ENCODE assay signal across 13 cellular contexts in genomic region chr11:85076535-85077330, GRCh38.
DNase-seq lines count a peak whose midpoint lies in the region; ATAC-seq and TF ChIP-seq lines count a peak whose summit lies in the region.
"Had no signal": no experiment of that assay in that cellular context is flagged by ENCODE, and none has a peak within 500 bp of the region (broad histone marks: within the 10 kb centered on the region; RNA-seq: fewer than 3 reads in every experiment).

No MANE protein-coding gene starts in this region.

- no peaks in the 10 kb centered on the region for H3K36me3 ChIP-seq in GM23248 (ENCODE audit: low read depth)
- no peaks in the 10 kb centered on the region for H3K36me3 ChIP-seq in muscle layer of duodenum (ENCODE audit: control insufficient read depth in 1 of 2, insufficient read depth in 2 of 2, low read length in 2 of 2)

- no peaks in the 10 kb centered on the region for H3F3A ChIP-seq in GM23248 (ENCODE audit: insufficient read depth)

- H3K4me3 ChIP-seq in GM23248: no peak overlapping the region
- H3K4me3 ChIP-seq in muscle layer of duodenum (ENCODE audit: low read depth in 1 of 2, low read length in 2 of 2): no peak overlapping the region

- H3K4me3 Mint-ChIP-seq in effector memory CD8-positive, alpha-beta T cell: no peak overlapping the region
- H3K4me3 Mint-ChIP-seq in activated CD8-positive, alpha-beta T cell treated with anti-CD3 and anti-CD28 coated beads, Interleukin-2, amount 10 ng/mL, durations not matched to agents 7 days and 5 days: no peak overlapping the region
- H3K4me3 Mint-ChIP-seq: activated naive CD8-positive, alpha-beta T cell treated with anti-CD3 and anti-CD28 coated beads for 36 hours; natural killer cell had no signal

- H2AFZ ChIP-seq in GM23248: no peak overlapping the region

- POLR2A ChIA-PET in activated CD8-positive, alpha-beta T cell treated with anti-CD3 and anti-CD28 coated beads, Interleukin-2, amount 10 ng/mL, durations not matched to agents 7 days and 5 days (lab: Charles Lee): no interaction called here

- no peak overlapping the region for H3K27ac Mint-ChIP-seq in effector memory CD8-positive, alpha-beta T cell
- no peak overlapping the region for H3K27ac Mint-ChIP-seq in activated CD8-positive, alpha-beta T cell treated with anti-CD3 and anti-CD28 coated beads, Interleukin-2, amount 10 ng/mL, durations not matched to agents 7 days and 5 days
- H3K27ac Mint-ChIP-seq: activated naive CD8-positive, alpha-beta T cell treated with anti-CD3 and anti-CD28 coated beads for 36 hours; natural killer cell had no signal

- DNase-seq in GM23248 (peak; percentile 55), NCI-H2081 treated with DMSO at 0.1 percent for 48 hours (lab: John Stamatoyannopoulos, UW) (peak; percentile 48), dedifferentiated amniotic fluid mesenchymal stem cell (ENCODE audit: extremely low spot score) (peak; percentile 34), GM20000 (ENCODE audit: low spot score) (no peak)
- DNase-seq in effector memory CD8-positive, alpha-beta T cell: no peak
- DNase-seq in activated CD8-positive, alpha-beta T cell treated with anti-CD3 and anti-CD28 coated beads, Interleukin-2, amount 10 ng/mL, durations not matched to agents 7 days and 5 days: no peak
- DNase-seq: activated naive CD8-positive, alpha-beta T cell treated with anti-CD3 and anti-CD28 coated beads for 36 hours; effector CD4-positive, alpha-beta T cell; natural killer cell; stimulated activated CD4-positive, alpha-beta T cell treated with anti-CD3 and anti-CD28 coated beads, Interleukin-12 subunit alpha, Interleukin-12 subunit beta, amount 100 ng/mL, for 4 hours; T-helper 9 cell had no signal

- no peaks in the 10 kb centered on the region for H3K27me3 Mint-ChIP-seq in effector memory CD8-positive, alpha-beta T cell
- H3K27me3 Mint-ChIP-seq in activated CD8-positive, alpha-beta T cell treated with anti-CD3 and anti-CD28 coated beads, Interleukin-2, amount 10 ng/mL, durations not matched to agents 7 days and 5 days (ENCODE audit: low read depth): no peaks in the 10 kb centered on the region
- H3K27me3 Mint-ChIP-seq: activated naive CD8-positive, alpha-beta T cell treated with anti-CD3 and anti-CD28 coated beads for 36 hours had no signal

- H3K9me3 ChIP-seq in GM23248 (ENCODE audit: low read depth) (no peaks in the 10 kb centered on the region), muscle layer of duodenum (ENCODE audit: control insufficient read depth in 1 of 2, low read length in 2 of 2) (no peaks in the 10 kb centered on the region)

- no peaks in the 10 kb centered on the region for H3K4me1 Mint-ChIP-seq in effector memory CD8-positive, alpha-beta T cell (ENCODE audit: low read depth in 2 of 2)
- H3K4me1 Mint-ChIP-seq in activated CD8-positive, alpha-beta T cell treated with anti-CD3 and anti-CD28 coated beads, Interleukin-2, amount 10 ng/mL, durations not matched to agents 7 days and 5 days (ENCODE audit: low read depth): no peaks in the 10 kb centered on the region
- H3K4me1 Mint-ChIP-seq: activated naive CD8-positive, alpha-beta T cell treated with anti-CD3 and anti-CD28 coated beads for 36 hours; natural killer cell had no signal

- H3K4me2 ChIP-seq in GM23248 (ENCODE audit: unreplicated experiment): peak overlapping the region; percentile 16

- no peaks in the 10 kb centered on the region for H3K9me2 ChIP-seq in GM23248 (ENCODE audit: insufficient read depth)

- H3K27ac ChIP-seq in GM23248: no peak overlapping the region
- H3K27ac ChIP-seq in muscle layer of duodenum (ENCODE audit: low read length): peak overlapping the region; percentile 32

- H3K9me3 Mint-ChIP-seq in effector memory CD8-positive, alpha-beta T cell: peaks cover 6 to 15% of the 10 kb centered on the region in 2 donors
- peaks cover 30% of the 10 kb centered on the region for H3K9me3 Mint-ChIP-seq in activated CD8-positive, alpha-beta T cell treated with anti-CD3 and anti-CD28 coated beads, Interleukin-2, amount 10 ng/mL, durations not matched to agents 7 days and 5 days (ENCODE audit: insufficient read depth)

- TF ChIP-seq CTCF in GM20000 (IDR thresholded peaks at IDR 0.05; ENCODE audit: extremely low read depth, missing control alignments): no peak

- no peaks in the 10 kb centered on the region for H3K27me3 ChIP-seq in GM23248 (replicated peaks; ENCODE audit: insufficient read depth)
- no peaks in the 10 kb centered on the region for H3K27me3 ChIP-seq in muscle layer of duodenum (ENCODE audit: low read depth, low read length)

- H3K79me2 ChIP-seq in GM23248 (ENCODE audit: insufficient read depth): no peaks in the 10 kb centered on the region

- H3K4me1 ChIP-seq in GM23248 (ENCODE audit: insufficient read depth) (peaks cover 16% of the 10 kb centered on the region), muscle layer of duodenum (ENCODE audit: control insufficient read depth in 1 of 2, insufficient read depth in 2 of 2, low read length in 2 of 2) (no peaks in the 10 kb centered on the region)

- CTCF ChIA-PET in activated CD8-positive, alpha-beta T cell treated with anti-CD3 and anti-CD28 coated beads, Interleukin-2, amount 10 ng/mL, durations not matched to agents 7 days and 5 days (lab: Charles Lee): no interaction called here

- no peak overlapping the region for H3K9ac ChIP-seq in GM23248

- WGBS in GM23248 (ENCODE audit: low coverage in 1 of 2, low lambda C conversion rate in 2 of 2, missing lambda C conversion rate in 2 of 2), 2 experiments: 23 to 31% methylated on average over 3 of the region's 3 CpGs

- no peak for ATAC-seq in GM19463 (IDR thresholded peaks at IDR 0.05; ENCODE audit: unreplicated experiment)
- no peak for ATAC-seq in effector memory CD8-positive, alpha-beta T cell (replicated peaks)
- ATAC-seq in activated CD8-positive, alpha-beta T cell treated with anti-CD3 and anti-CD28 coated beads, Interleukin-2, amount 10 ng/mL, durations not matched to agents 7 days and 5 days: no peak
- ATAC-seq: natural killer cell had no signal

- in situ Hi-C loops in GM23248 (cut with MboI): no loop called here

- no peaks in the 10 kb centered on the region for H4K20me1 ChIP-seq in GM23248 (ENCODE audit: insufficient read depth)

- no peaks in the 10 kb centered on the region for H3K36me3 Mint-ChIP-seq in effector memory CD8-positive, alpha-beta T cell (ENCODE audit: insufficient read depth)
- no peaks in the 10 kb centered on the region for H3K36me3 Mint-ChIP-seq in activated CD8-positive, alpha-beta T cell treated with anti-CD3 and anti-CD28 coated beads, Interleukin-2, amount 10 ng/mL, durations not matched to agents 7 days and 5 days (ENCODE audit: low read depth)
- H3K36me3 Mint-ChIP-seq: activated naive CD8-positive, alpha-beta T cell treated with anti-CD3 and anti-CD28 coated beads for 36 hours; natural killer cell had no signal

Comparison
In these comparisons a context has a peak if more than half of its experiments do, and no peak if none do; other contexts are left out.
1. DNase-seq: peak in GM23248 (single experiment), NCI-H2081 treated with DMSO at 0.1 percent for 48 hours (single experiment) and dedifferentiated amniotic fluid mesenchymal stem cell (single experiment); none in effector memory CD8-positive, alpha-beta T cell (0 of 3), activated CD8-positive, alpha-beta T cell treated with anti-CD3 and anti-CD28 coated beads, Interleukin-2, amount 10 ng/mL, durations not matched to agents 7 days and 5 days (single experiment) and GM20000 (single experiment).